In genomic region chr6:1436334-1437306, GRCh38 we compare ENCODE assay signal across 8 cellular contexts. TPM values are rescaled to one million over a fixed set of nuclear protein-coding genes. Genes with fewer than 3 reads are reported as not detected.
DNase-seq lines count a peak whose midpoint lies in the region; ATAC-seq and TF ChIP-seq lines count a peak whose summit lies in the region.

No MANE protein-coding gene starts in this region.

- TF ChIP-seq POLR2A in Peyer's patch (IDR thresholded peaks at IDR 0.05) (no peak), heart left ventricle (IDR thresholded peaks at IDR 0.05) (no peak)

- 26 to 33% (median 29%) methylated on average over 18 of the region's 18 CpGs for WGBS in heart left ventricle, 4 donors

- no peaks in the 10 kb centered on the region for H3K36me3 ChIP-seq in Peyer's patch
- no peaks in the 10 kb centered on the region for H3K36me3 ChIP-seq in heart left ventricle

- no peak overlapping the region for H3K27ac ChIP-seq in Peyer's patch
- H3K27ac ChIP-seq in heart left ventricle = no peak overlapping the region

- H3K27me3 ChIP-seq in Peyer's patch (no peaks in the 10 kb centered on the region), heart left ventricle (peaks cover 0 to 54% (median 23%) of the 10 kb centered on the region in 9 donors)

- TF ChIP-seq CTCF in Peyer's patch (IDR thresholded peaks at IDR 0.05) (peak in 5 of 6 experiments; percentile 58 to 93 (median 81)), heart left ventricle (IDR thresholded peaks at IDR 0.05) (peak; percentile 63 to 81 (median 72))

- H3K4me1 ChIP-seq in Peyer's patch = peaks cover 0 to 7% (median 0%) of the 10 kb centered on the region in 4 donors
- H3K4me1 ChIP-seq in heart left ventricle = peaks cover 0 to 5% (median 0%) of the 10 kb centered on the region in 12 donors

- H3K4me3 ChIP-seq in Peyer's patch = no peak overlapping the region
- no peak overlapping the region for H3K4me3 ChIP-seq in heart left ventricle

- no peaks in the 10 kb centered on the region for H3K9me3 ChIP-seq in Peyer's patch
- no peaks in the 10 kb centered on the region for H3K9me3 ChIP-seq in heart left ventricle

- ATAC-seq in heart left ventricle (peak; percentile 69 to 84 (median 80)), GM21723 (IDR thresholded peaks at IDR 0.05; ENCODE audit: unreplicated experiment) (no peak)

- intact Hi-C loops in heart left ventricle (cut with DNase I) = loop anchor here in 7 of 10 donors (5.0 to 10.0 kb wide), 5 partner anchors 639 to 1249 kb away; no protein-coding TSS in a partner anchor

- DNase-seq in SIG-M5 treated with dmso at 0.1 percent for 504 hours (lab: John Stamatoyannopoulos, UW; ENCODE audit: unreplicated experiment) (peak; percentile 59), SIG-M5 (lab: John Stamatoyannopoulos, UW) (no peak), HT-29 (ENCODE audit: low spot score) (peak; percentile 92), Peyer's patch (no peak), heart left ventricle (no peak), renal cortical epithelial cell (ENCODE audit: low read depth) (peak; percentile 58)
- DNase-seq in activated naive CD8-positive, alpha-beta T cell treated with anti-CD3 and anti-CD28 coated beads, Interleukin-2, amount 50 U/mL, for 16 hours (ENCODE audit: low read depth, low spot score) = peak; percentile 17

RNA-seq across cellular contexts. Expression of gene FOXF2, which starts 47.2 kb away (rescaled TPM):
- total RNA-seq in HT-29 (2014; rRNA removed; shearing (Covaris generic)) = not detected in 2 replicates
- total RNA-seq in Peyer's patch = 10 to 100 TPM in 1 of 4 donors, 1 to 10 TPM in 3; 4.0 to 14.0 (median 8.0) TPM
- under 1 TPM in 7 of 9 donors, not detected in 2; 0.09 to 0.35 (median 0.18) TPM for total RNA-seq in heart left ventricle
- polyA plus RNA-seq in heart left ventricle = under 1 TPM; 0.12 to 0.15 TPM
- total RNA-seq in renal cortical epithelial cell = 0.05 TPM in 1 of 2 replicates, not detected in the other

Comparison
In these comparisons a context has a peak if more than half of its experiments do, and no peak if none do; other contexts are left out.
1. DNase-seq: peak in SIG-M5 treated with dmso at 0.1 percent for 504 hours (single experiment), HT-29 (single experiment), activated naive CD8-positive, alpha-beta T cell treated with anti-CD3 and anti-CD28 coated beads, Interleukin-2, amount 50 U/mL, for 16 hours (single experiment) and renal cortical epithelial cell (single experiment); none in SIG-M5 (single experiment), Peyer's patch (0 of 3) and heart left ventricle (0 of 5).